Comparison of ENCODE assay signal across 1 cellular context in the genomic region with DNA sequence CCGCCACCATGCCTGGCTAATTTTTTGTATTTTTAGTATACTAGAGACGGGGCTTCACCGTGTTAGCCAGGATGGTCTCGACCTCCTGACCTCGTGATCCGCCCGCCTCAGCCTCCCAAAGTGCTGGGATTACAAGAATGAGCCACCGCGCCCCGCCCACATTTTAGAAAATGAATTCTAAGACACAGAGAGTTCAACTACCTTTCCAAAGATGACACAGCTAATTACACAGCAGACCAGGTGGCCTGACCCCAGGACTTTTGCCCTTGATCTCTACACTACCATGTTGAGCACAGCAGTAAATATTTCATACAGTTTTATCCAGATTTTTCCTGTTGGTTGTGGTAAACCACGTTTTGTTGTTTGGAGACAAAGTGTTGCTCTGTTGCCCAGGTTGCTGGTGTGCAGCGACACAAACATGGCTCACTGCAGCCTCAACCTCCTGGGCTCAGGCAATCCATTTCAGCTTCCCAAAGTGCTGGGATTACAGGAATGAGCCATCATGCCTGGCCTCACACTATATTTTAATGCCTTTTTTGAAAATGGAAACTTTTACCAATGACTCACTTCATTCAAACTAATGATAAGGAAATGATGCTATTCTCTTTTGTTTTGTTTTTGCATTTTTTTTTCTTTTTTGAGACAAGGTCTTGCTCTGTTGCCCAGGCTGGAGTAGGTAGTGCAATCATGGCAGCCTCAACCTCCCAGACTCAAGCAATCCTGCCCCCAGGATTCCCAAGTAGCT.
TF ChIP-seq lines count a peak whose summit lies in the region.

No MANE protein-coding gene starts in this region.

TF ChIP-seq in endothelial cell of umbilical vein, 7 proteins besides CTCF, POLR2A, EP300 and RAD21:
- TF ChIP-seq JUN (IDR thresholded peaks at IDR 0.05; ENCODE audit: borderline replicate concordance, insufficient read depth, insufficient read length, low read depth) (peak; percentile 69), FOS (IDR thresholded peaks at IDR 0.05; ENCODE audit: borderline replicate concordance, insufficient read depth, low read length) (peak; percentile 72)
TF ChIP-seq in endothelial cell of umbilical vein: peak in this region for 2; not testable (repeated sequence) for 5.
